ENCODE assay signal across 24 cellular contexts in genomic region chr2:200426754-200427153, GRCh38.
"Had no signal": no experiment of that assay in that cellular context is flagged by ENCODE, and none has a peak within 500 bp of the region (broad histone marks: within the 10 kb centered on the region; RNA-seq: fewer than 3 reads in every experiment).

No MANE protein-coding gene starts in this region.

- H3K36me3 Mint-ChIP-seq: stimulated activated naive B cell treated with anti-CD40 and anti-IgM and Interleukin-4, amounts not matched to agents 10 μg/mL and 1 μg/mL and 100 μg/mL, for 72 hours had no signal

- DNase-seq: cortex of kidney; effector memory CD8-positive, alpha-beta T cell; foreskin keratinocyte; heart left ventricle; kidney; left lung; mesenchymal stem cell; right lobe of liver; small intestine; stimulated activated CD4-positive, alpha-beta T cell treated with anti-CD3 and anti-CD28 coated beads, Interleukin-15, amount 100 ng/mL, for 24 hours; stimulated activated CD4-positive, alpha-beta T cell treated with anti-CD3 and anti-CD28 coated beads, Interleukin-2, amount 100 ng/mL, for 48 hours; stimulated activated naive B cell treated with anti-CD40 and anti-IgM and Interleukin-4, amounts not matched to agents 10 μg/mL and 1 μg/mL and 100 μg/mL, for 72 hours; upper lobe of left lung had no signal

- H3K4me1 Mint-ChIP-seq: stimulated activated naive B cell treated with anti-CD40 and anti-IgM and Interleukin-4, amounts not matched to agents 10 μg/mL and 1 μg/mL and 100 μg/mL, for 72 hours had no signal

- H3K36me3 ChIP-seq: neural progenitor cell, thoracic aorta had no signal

- H3K9me3 ChIP-seq: gastroesophageal sphincter, heart left ventricle, left lung, right lobe of liver, thoracic aorta, tibial nerve, upper lobe of left lung had no signal

- H3K27ac ChIP-seq: foreskin keratinocyte, gastroesophageal sphincter, heart left ventricle, hepatocyte, left lung, neural progenitor cell, parathyroid adenoma, right lobe of liver, thoracic aorta, tibial nerve, upper lobe of left lung had no signal

- H3K27ac Mint-ChIP-seq: effector memory CD8-positive, alpha-beta T cell; mesothelial cell of epicardium; nephron; neural progenitor cell; progenitor cell of endocrine pancreas; stimulated activated naive B cell treated with anti-CD40 and anti-IgM and Interleukin-4, amounts not matched to agents 10 μg/mL and 1 μg/mL and 100 μg/mL, for 72 hours; stimulated activated naive CD8-positive, alpha-beta T cell treated with anti-CD3 and anti-CD28 coated beads, Interleukin-15, Interleukin-2, amounts not matched to agents 100 ng/mL and 50 ng/mL, for 24 hours had no signal

- H3K4me3 ChIP-seq: gastroesophageal sphincter, heart left ventricle, hepatocyte, left lung, neural progenitor cell, right lobe of liver, thoracic aorta, tibial nerve, upper lobe of left lung had no signal

- H3K79me2 ChIP-seq: parathyroid adenoma had no signal

- H3K27me3 Mint-ChIP-seq: effector memory CD8-positive, alpha-beta T cell; progenitor cell of endocrine pancreas; stimulated activated naive B cell treated with anti-CD40 and anti-IgM and Interleukin-4, amounts not matched to agents 10 μg/mL and 1 μg/mL and 100 μg/mL, for 72 hours; stimulated activated naive CD8-positive, alpha-beta T cell treated with anti-CD3 and anti-CD28 coated beads, Interleukin-15, Interleukin-2, amounts not matched to agents 100 ng/mL and 50 ng/mL, for 24 hours had no signal

- H3K4me2 ChIP-seq: hepatocyte, neural progenitor cell had no signal

- H3K9me3 Mint-ChIP-seq: effector memory CD8-positive, alpha-beta T cell; mesothelial cell of epicardium; naive thymus-derived CD4-positive, alpha-beta T cell; nephron; neural progenitor cell; stimulated activated naive B cell treated with anti-CD40 and anti-IgM and Interleukin-4, amounts not matched to agents 10 μg/mL and 1 μg/mL and 100 μg/mL, for 72 hours; stimulated activated naive CD8-positive, alpha-beta T cell treated with anti-CD3 and anti-CD28 coated beads, Interleukin-15, Interleukin-2, amounts not matched to agents 100 ng/mL and 50 ng/mL, for 24 hours had no signal

- H3K27me3 ChIP-seq: foreskin keratinocyte, gastroesophageal sphincter, heart left ventricle, hepatocyte, left lung, neural progenitor cell, right lobe of liver, tibial nerve, upper lobe of left lung had no signal

- H3K4me1 ChIP-seq: gastroesophageal sphincter, heart left ventricle, left lung, right lobe of liver, tibial nerve, upper lobe of left lung had no signal

- ATAC-seq: effector memory CD8-positive, alpha-beta T cell; foreskin keratinocyte; gastroesophageal sphincter; heart left ventricle; left lung; naive thymus-derived CD4-positive, alpha-beta T cell; right lobe of liver; stimulated activated naive B cell treated with anti-CD40 and anti-IgM and Interleukin-4, amounts not matched to agents 10 μg/mL and 1 μg/mL and 100 μg/mL, for 72 hours had no signal

- H2AFZ ChIP-seq: hepatocyte, neural progenitor cell, parathyroid adenoma had no signal

- H3K4me3 Mint-ChIP-seq: effector memory CD8-positive, alpha-beta T cell; mesothelial cell of epicardium; naive thymus-derived CD4-positive, alpha-beta T cell; nephron; neural progenitor cell; stimulated activated naive B cell treated with anti-CD40 and anti-IgM and Interleukin-4, amounts not matched to agents 10 μg/mL and 1 μg/mL and 100 μg/mL, for 72 hours; stimulated activated naive CD8-positive, alpha-beta T cell treated with anti-CD3 and anti-CD28 coated beads, Interleukin-15, Interleukin-2, amounts not matched to agents 100 ng/mL and 50 ng/mL, for 24 hours had no signal
